Comparison of ENCODE assay signal across 12 cellular contexts in the genomic region with DNA sequence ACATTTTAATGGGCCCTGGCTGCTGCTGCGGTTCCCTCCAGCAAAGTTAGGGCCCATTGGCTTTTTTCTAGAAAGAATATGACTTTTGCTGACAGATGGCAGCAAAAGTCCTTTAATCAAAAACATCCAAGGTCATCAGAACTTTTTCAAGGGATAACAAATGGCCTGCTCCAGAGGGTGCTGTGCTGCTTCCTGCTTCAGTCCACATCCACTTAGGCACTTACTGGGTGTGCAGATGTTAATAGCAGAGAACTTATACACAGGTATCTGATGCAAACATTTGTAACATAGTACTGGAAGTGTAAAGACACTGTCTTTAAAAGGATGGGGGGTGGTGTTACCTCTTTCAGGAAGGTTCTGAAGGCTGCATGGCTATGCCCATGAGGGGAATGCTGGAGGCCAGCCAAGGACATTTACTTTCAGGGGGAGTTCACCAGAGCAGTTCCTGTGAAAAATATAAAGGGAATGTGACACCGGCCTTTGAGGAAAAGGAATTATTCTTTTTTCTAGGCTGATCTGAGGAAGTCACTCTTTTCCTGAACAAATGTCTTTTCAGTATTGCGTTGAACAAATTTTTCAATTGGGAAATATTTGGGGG. TPM values are rescaled to one million over a fixed set of nuclear protein-coding genes. Genes with fewer than 3 reads are reported as not detected.
DNase-seq lines count a peak whose midpoint lies in the region; TF ChIP-seq lines count a peak whose summit lies in the region.
"Had no signal": no experiment of that assay in that cellular context is flagged by ENCODE, and none has a peak within 500 bp of the region (broad histone marks: within the 10 kb centered on the region; RNA-seq: fewer than 3 reads in every experiment).

No MANE protein-coding gene starts in this region.

- peak in 1 of 2 donors; percentile 16 for TF ChIP-seq POLR2A in adrenal gland (IDR thresholded peaks at IDR 0.05)

- no peaks in the 10 kb centered on the region for H3K9me2 ChIP-seq in Karpas-422 (replicated peaks; ENCODE audit: insufficient read depth, low read length)

- no peaks in the 10 kb centered on the region for H4K20me1 ChIP-seq in Karpas-422 (ENCODE audit: insufficient read depth, low read depth, low read length)

- no peak overlapping the region for H3K4me2 ChIP-seq in Karpas-422 (ENCODE audit: low read depth, low read length, poor library complexity, severe bottlenecking)

- H3K9ac ChIP-seq in Karpas-422 (ENCODE audit: low read length): no peak overlapping the region
- H3K9ac ChIP-seq in muscle layer of colon (ENCODE audit: low read length): no peak overlapping the region

- H3K4me1 Mint-ChIP-seq in activated CD4-positive, alpha-beta memory T cell treated with anti-CD3 and anti-CD28 coated beads for 36 hours (ENCODE audit: low read depth): peaks cover 26% of the 10 kb centered on the region

- H3K4me3 Mint-ChIP-seq in activated CD4-positive, alpha-beta memory T cell treated with anti-CD3 and anti-CD28 coated beads for 36 hours: no peak overlapping the region

- TF ChIP-seq CTCF in AG10803 (conservative IDR thresholded peaks at IDR 0.05; ENCODE audit: low read length) (peak; percentile 36; the same call in 1 of the 2 replicates), adrenal gland (IDR thresholded peaks at IDR 0.05) (no peak)

- peaks cover 14% of the 10 kb centered on the region for H3K36me3 Mint-ChIP-seq in activated CD4-positive, alpha-beta memory T cell treated with anti-CD3 and anti-CD28 coated beads for 36 hours

- CTCF ChIA-PET in activated CD4-positive, alpha-beta memory T cell treated with anti-CD3 and anti-CD28 coated beads for 36 hours (lab: Charles Lee): no interaction called here

- H3K9me3 Mint-ChIP-seq in activated CD4-positive, alpha-beta memory T cell treated with anti-CD3 and anti-CD28 coated beads for 36 hours: peaks cover 4% of the 10 kb centered on the region

- H3K27ac ChIP-seq in Karpas-422 (ENCODE audit: low read length) (no peak overlapping the region), adrenal gland (peak overlapping the region in 4 of 5 donors; percentile 90 to 97 (median 96)), muscle layer of colon (ENCODE audit: low read depth, low read length) (peak overlapping the region; percentile 96)

- H3K27me3 Mint-ChIP-seq in activated CD4-positive, alpha-beta memory T cell treated with anti-CD3 and anti-CD28 coated beads for 36 hours: peaks cover 82% of the 10 kb centered on the region

- H3K27ac Mint-ChIP-seq in activated CD4-positive, alpha-beta memory T cell treated with anti-CD3 and anti-CD28 coated beads for 36 hours: no peak overlapping the region
- H3K27ac Mint-ChIP-seq: activated naive CD4-positive, alpha-beta T cell treated with anti-CD3 and anti-CD28 coated beads, Interleukin-2, amount 50 U/mL, for 24 hours had no signal

- H3K4me1 ChIP-seq in Karpas-422 (ENCODE audit: low read length) (peaks cover 20% of the 10 kb centered on the region), adrenal gland (replicated peaks in 1 of 2) (peaks cover 34 to 53% of the 10 kb centered on the region in 2 donors), muscle layer of colon (ENCODE audit: insufficient read depth, low read length) (peaks cover 36% of the 10 kb centered on the region)

- H3K4me3 ChIP-seq in AG10803 (ENCODE audit: low read length): peak overlapping the region; percentile 80
- H3K4me3 ChIP-seq in Karpas-422 (ENCODE audit: low read length): no peak overlapping the region
- H3K4me3 ChIP-seq in adrenal gland: peak overlapping the region in 1 of 4 donors; percentile 96
- H3K4me3 ChIP-seq in muscle layer of colon (ENCODE audit: low read depth in 1 of 2, low read length in 2 of 2): peak overlapping the region in 1 of 2 donors; percentile 73
- H3K4me3 ChIP-seq: lung had no signal

- no peaks in the 10 kb centered on the region for H3K27me3 ChIP-seq in Karpas-422 (ENCODE audit: low read length)
- H3K27me3 ChIP-seq in adrenal gland: no peaks in the 10 kb centered on the region
- H3K27me3 ChIP-seq in muscle layer of colon (ENCODE audit: control insufficient read depth in 1 of 2, insufficient read depth in 2 of 2, low read length in 2 of 2): peaks cover 0 to 6% of the 10 kb centered on the region in 2 donors

- peak; percentile 74 for DNase-seq in AG10803 (ENCODE audit: low read depth)
- DNase-seq in Karpas-422: no peak
- DNase-seq in adrenal gland: peak in 3 of 7 donors; percentile 21 to 57 (median 27)
- no peak for DNase-seq in NCI-H1092 treated with DMSO at 0.1 percent for 48 hours (lab: John Stamatoyannopoulos, UW)
- DNase-seq in stimulated activated CD4-positive, alpha-beta T cell treated with anti-CD3 and anti-CD28 coated beads, Interleukin-4, amount 100 ng/mL, for 1 hour: no peak
- no peak for DNase-seq in activated CD4-positive, alpha-beta memory T cell treated with anti-CD3 and anti-CD28 coated beads for 36 hours
- DNase-seq in effector CD4-positive, alpha-beta T cell: no peak
- DNase-seq: IMR-90; stimulated activated CD4-positive, alpha-beta T cell treated with anti-CD3 and anti-CD28 coated beads, Interleukin-15, amount 100 ng/mL, for 24 hours had no signal

- 23 to 39% (median 28%) methylated on average over 3 of the region's 3 CpGs for WGBS in adrenal gland, 4 donors

- POLR2A ChIA-PET in activated CD4-positive, alpha-beta memory T cell treated with anti-CD3 and anti-CD28 coated beads for 36 hours (lab: Charles Lee): no interaction called here

- no peaks in the 10 kb centered on the region for H3K79me2 ChIP-seq in Karpas-422 (ENCODE audit: low read length)

- H2AFZ ChIP-seq in Karpas-422 (ENCODE audit: low read length): peak overlapping the region; percentile 82

- H3K36me3 ChIP-seq in Karpas-422 (ENCODE audit: insufficient read depth, low read length) (no peaks in the 10 kb centered on the region), adrenal gland (replicated peaks in 1 of 2) (peaks cover 0 to 2% of the 10 kb centered on the region in 2 donors), muscle layer of colon (ENCODE audit: insufficient read depth, low read length) (no peaks in the 10 kb centered on the region)

- no peaks in the 10 kb centered on the region for H3K9me3 ChIP-seq in Karpas-422 (ENCODE audit: low read length)
- no peaks in the 10 kb centered on the region for H3K9me3 ChIP-seq in adrenal gland (replicated peaks in 1 of 3)
- H3K9me3 ChIP-seq in muscle layer of colon (ENCODE audit: low read length): no peaks in the 10 kb centered on the region

- intact Hi-C loops in adrenal gland (cut with DNase I): no loop called here
- intact Hi-C loops in activated CD4-positive, alpha-beta memory T cell treated with anti-CD3 and anti-CD28 coated beads for 36 hours (cut with micrococcal nuclease): loop anchor here (10.0 kb wide), 1 partner anchor 1800 kb away; a partner anchor contains a TSS

RNA-seq across cellular contexts. Expression of a gene that starts 5.6 kb away (rescaled TPM):
- not detected in 2 replicates for total RNA-seq in Karpas-422 (2014; rRNA removed; shearing (Covaris generic); ENCODE audit: low replicate concordance)
- 10 to 100 TPM; 11.3 to 46.2 (median 35.0) TPM for total RNA-seq in adrenal gland
- polyA plus RNA-seq in adrenal gland: 10 to 100 TPM; 14.4 to 19.8 (median 17.3) TPM
- not detected for total RNA-seq in activated CD4-positive, alpha-beta memory T cell treated with anti-CD3 and anti-CD28 coated beads for 36 hours
- total RNA-seq: IMR-90 had no signal
- polyA plus RNA-seq: IMR-90 had no signal

RNA-seq across cellular contexts. Expression of a gene that starts 12.6 kb away (rescaled TPM):
- total RNA-seq in Karpas-422 (2014; rRNA removed; shearing (Covaris generic); ENCODE audit: low replicate concordance): not detected in 2 replicates
- total RNA-seq in adrenal gland: 10 to 100 TPM in 4 of 8 donors, 1 to 10 TPM in 4; 2.7 to 35.6 (median 10.1) TPM
- polyA plus RNA-seq in adrenal gland: 1 to 10 TPM; 2.5 to 7.6 (median 7.5) TPM
- total RNA-seq in activated CD4-positive, alpha-beta memory T cell treated with anti-CD3 and anti-CD28 coated beads for 36 hours: not detected
- total RNA-seq: IMR-90 had no signal
- polyA plus RNA-seq: IMR-90 had no signal

RNA-seq across cellular contexts. Expression of a gene that starts 16.3 kb away (rescaled TPM):
- total RNA-seq in Karpas-422 (2014; rRNA removed; shearing (Covaris generic); ENCODE audit: low replicate concordance): not detected in 2 replicates
- 10 to 100 TPM in 4 of 8 donors, 1 to 10 TPM in 4; 1.9 to 20.2 (median 7.5) TPM for total RNA-seq in adrenal gland
- polyA plus RNA-seq in adrenal gland: 10 to 100 TPM in 2 of 3 donors, 1 to 10 TPM in 1; 2.2 to 38.5 (median 27.0) TPM
- not detected for total RNA-seq in activated CD4-positive, alpha-beta memory T cell treated with anti-CD3 and anti-CD28 coated beads for 36 hours
- total RNA-seq: IMR-90 had no signal
- polyA plus RNA-seq: IMR-90 had no signal

RNA-seq across cellular contexts. Expression of a gene that starts 18.5 kb away (rescaled TPM):
- not detected in 2 replicates for total RNA-seq in Karpas-422 (2014; rRNA removed; shearing (Covaris generic); ENCODE audit: low replicate concordance)
- under 1 TPM in 2 of 8 donors, not detected in 6; 0.14 to 0.23 TPM for total RNA-seq in adrenal gland
- polyA plus RNA-seq in adrenal gland: under 1 TPM in 1 of 3 donors, not detected in 2; 0.11 TPM
- total RNA-seq in activated CD4-positive, alpha-beta memory T cell treated with anti-CD3 and anti-CD28 coated beads for 36 hours: not detected
- total RNA-seq: IMR-90 had no signal
- polyA plus RNA-seq: IMR-90 had no signal

RNA-seq across cellular contexts. Expression of a gene that starts 22.0 kb away (rescaled TPM):
- total RNA-seq in Karpas-422 (2014; rRNA removed; shearing (Covaris generic); ENCODE audit: low replicate concordance): not detected in 2 replicates
- 10 to 100 TPM in 4 of 8 donors, 1 to 10 TPM in 4; 3.3 to 41.3 (median 10.6) TPM for total RNA-seq in adrenal gland
- polyA plus RNA-seq in adrenal gland: 10 to 100 TPM in 2 of 3 donors, 1 to 10 TPM in 1; 2.0 to 15.9 (median 12.5) TPM
- not detected for total RNA-seq in activated CD4-positive, alpha-beta memory T cell treated with anti-CD3 and anti-CD28 coated beads for 36 hours
- total RNA-seq: IMR-90 had no signal
- polyA plus RNA-seq: IMR-90 had no signal

Comparison
In these comparisons a context has a peak if more than half of its experiments do, and no peak if none do; other contexts are left out.
1. RNA of a gene that starts 5.6 kb away (total RNA-seq): 11.3 to 46.2 TPM in adrenal gland; not detected in Karpas-422 and not detected in activated CD4-positive, alpha-beta memory T cell treated with anti-CD3 and anti-CD28 coated beads for 36 hours; every median in the first group is over 10 times any median in the second.